ENCODE assay signal across 15 cellular contexts in the genomic region with DNA sequence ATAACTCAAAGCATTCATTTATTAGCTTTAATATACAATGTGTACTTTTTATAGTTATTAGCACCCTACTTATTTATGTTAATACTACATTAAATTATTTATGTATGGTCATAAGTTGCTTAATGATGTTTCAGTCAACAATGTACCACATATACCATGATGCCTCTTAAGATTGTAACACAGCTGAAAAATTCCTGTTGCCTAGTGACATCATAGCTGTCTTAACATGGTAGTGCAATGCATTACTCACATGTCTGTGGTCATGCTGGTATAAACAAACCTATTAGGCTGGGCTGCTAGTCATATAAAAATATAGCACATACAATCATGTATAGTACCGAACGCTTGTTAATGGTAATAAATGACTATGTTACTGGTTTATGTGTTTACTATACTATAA.
DNase-seq lines count a peak whose midpoint lies in the region; ATAC-seq and TF ChIP-seq lines count a peak whose summit lies in the region.
"Had no signal": no experiment of that assay in that cellular context is flagged by ENCODE, and none has a peak within 500 bp of the region (broad histone marks: within the 10 kb centered on the region; RNA-seq: fewer than 3 reads in every experiment).

No MANE protein-coding gene starts in this region.

- no peak overlapping the region for H4K5ac ChIP-seq in IMR-90 (ENCODE audit: low read depth, low read length)

- no peaks in the 10 kb centered on the region for H3K9me3 Mint-ChIP-seq in activated T-helper 2 cell treated with anti-CD3 and anti-CD28 coated beads, Interferon-gamma antibody, Interleukin-2, Interleukin-4, amounts not matched to agents 10 μg/mL and 5 μg/mL and 100 μg/mL, durations not matched to agents 14 hours and 24 hours and 36 hours
- H3K9me3 Mint-ChIP-seq: CD8-positive, alpha-beta T cell had no signal

- H3K23ac ChIP-seq in IMR-90 (ENCODE audit: low read depth, low read length): no peak overlapping the region

- intact Hi-C loops in IMR-90 (cut with micrococcal nuclease): loop anchor here (1.0 to 2.0 kb wide), 2 partner anchors 63 to 120 kb away; partner anchors contain the start of gene ANO6
- intact Hi-C loops in activated T-helper 2 cell treated with anti-CD3 and anti-CD28 coated beads, Interferon-gamma antibody, Interleukin-2, Interleukin-4, amounts not matched to agents 10 μg/mL and 5 μg/mL and 100 μg/mL, durations not matched to agents 14 hours and 24 hours and 36 hours (cut with micrococcal nuclease): no loop called here

- no peak overlapping the region for H3K4me2 ChIP-seq in IMR-90 (ENCODE audit: low read depth, low read length)

- no peak overlapping the region for H2BK120ac ChIP-seq in IMR-90 (ENCODE audit: low read depth, low read length)

- ATAC-seq in IMR-90 (ENCODE audit: low read depth) (peak; percentile 79), GM19467 (IDR thresholded peaks at IDR 0.05; ENCODE audit: unreplicated experiment) (no peak)
- ATAC-seq: CD8-positive, alpha-beta T cell had no signal

- H3K27me3 ChIP-seq in AG04450 (ENCODE audit: control insufficient read depth, insufficient read depth, low read length) (no peaks in the 10 kb centered on the region), IMR-90 (ENCODE audit: control insufficient read depth, insufficient read depth, low read length) (no peaks in the 10 kb centered on the region)
- H3K27me3 ChIP-seq: uterus had no signal

- H2AK5ac ChIP-seq in IMR-90 (ENCODE audit: low read depth, low read length): no peak overlapping the region

- POLR2A ChIA-PET in AG04450 (lab: Yijun Ruan, JAX) (interaction anchor here (0.6 to 0.8 kb wide), 2 partner anchors 10 to 121 kb away, joined by 4 to 5 read pairs; partner anchors contain the start of gene ANO6), IMR-90 (lab: Charles Lee; ENCODE audit: unreplicated experiment) (no interaction called here)

- WGBS in IMR-90 (ENCODE audit: extremely low coverage in 2 of 2, insufficient read length in 1 of 2), 2 experiments: no CpG with 5 or more reads among the region's 2 CpGs

- peaks cover 3% of the 10 kb centered on the region; the same call in 1 of the 2 replicates for H4K20me1 ChIP-seq in IMR-90 (ENCODE audit: insufficient read depth, low read length)

- H3K79me1 ChIP-seq in IMR-90 (ENCODE audit: low read depth in 1 of 2, low read length in 2 of 2): peaks cover 7 to 19% of the 10 kb centered on the region in 2 experiments; a peak in 2 of 4 replicates

- H2BK20ac ChIP-seq in IMR-90 (ENCODE audit: low read depth, low read length): no peak overlapping the region

- H3K36me3 Mint-ChIP-seq in activated T-helper 2 cell treated with anti-CD3 and anti-CD28 coated beads, Interferon-gamma antibody, Interleukin-2, Interleukin-4, amounts not matched to agents 10 μg/mL and 5 μg/mL and 100 μg/mL, durations not matched to agents 14 hours and 24 hours and 36 hours (ENCODE audit: low read depth): peaks cover 15% of the 10 kb centered on the region

- H3K56ac ChIP-seq in IMR-90 (ENCODE audit: extremely low read depth, insufficient read depth, low read length): no peak overlapping the region

- no peak overlapping the region for H3K4me3 ChIP-seq in AG04450 (ENCODE audit: low read depth, low read length)
- no peak overlapping the region for H3K4me3 ChIP-seq in IMR-90 (ENCODE audit: insufficient read depth, low read depth, low read length)
- H3K4me3 ChIP-seq: prostate gland, uterus had no signal

- H3K14ac ChIP-seq in IMR-90 (replicated peaks; ENCODE audit: low read depth, low read length): no peak overlapping the region

- no peak overlapping the region for H3K27ac ChIP-seq in AG04450 (ENCODE audit: low read depth, low read length)
- H3K27ac ChIP-seq in IMR-90 (ENCODE audit: insufficient read depth, low read length): no peak overlapping the region
- H3K27ac ChIP-seq: prostate gland, uterus had no signal

- H4K8ac ChIP-seq in IMR-90 (ENCODE audit: low read depth in 2 of 2, low read length in 2 of 2): no peak overlapping the region

- TF ChIP-seq CTCF in AG04450 (IDR thresholded peaks at IDR 0.05; ENCODE audit: low read depth, low read length) (no peak), IMR-90 (conservative IDR thresholded peaks at IDR 0.05; ENCODE audit: low read depth, low read length) (no peak)

- no peaks in the 10 kb centered on the region for H3K36me3 ChIP-seq in IMR-90 (ENCODE audit: control insufficient read depth, insufficient read depth, low read length)
- H3K36me3 ChIP-seq: prostate gland, uterus had no signal

- no peak for TF ChIP-seq RAD21 in IMR-90 (IDR thresholded peaks at IDR 0.05; ENCODE audit: low read length)

- no peak overlapping the region for H4K91ac ChIP-seq in IMR-90 (ENCODE audit: insufficient read depth, low read depth, low read length)

- H3K9ac ChIP-seq in IMR-90 (ENCODE audit: low read depth, low read length): no peak overlapping the region

- CTCF ChIA-PET in AG04450 (lab: Charles Lee): interaction anchor here (0.6 to 2.7 kb wide), 8 partner anchors 8 to 163 kb away, joined by 3 to 18 read pairs (median 4); partner anchors contain the start of gene ANO6
- CTCF ChIA-PET in IMR-90 (lab: Yijun Ruan, JAX): interaction anchor here (1.1 to 1.2 kb wide), 2 partner anchors 11 to 49 kb away, joined by 4 read pairs; no protein-coding TSS in a partner anchor

- H3K27ac Mint-ChIP-seq in activated T-helper 2 cell treated with anti-CD3 and anti-CD28 coated beads, Interferon-gamma antibody, Interleukin-2, Interleukin-4, amounts not matched to agents 10 μg/mL and 5 μg/mL and 100 μg/mL, durations not matched to agents 14 hours and 24 hours and 36 hours: no peak overlapping the region
- H3K27ac Mint-ChIP-seq: activated naive CD8-positive, alpha-beta T cell treated with anti-CD3 and anti-CD28 coated beads, Interleukin-2, amount 10 ng/mL, durations not matched to agents 7 days and 5 days; CD8-positive, alpha-beta T cell had no signal

- no peaks in the 10 kb centered on the region for H3K4me1 Mint-ChIP-seq in activated T-helper 2 cell treated with anti-CD3 and anti-CD28 coated beads, Interferon-gamma antibody, Interleukin-2, Interleukin-4, amounts not matched to agents 10 μg/mL and 5 μg/mL and 100 μg/mL, durations not matched to agents 14 hours and 24 hours and 36 hours (ENCODE audit: low read depth)
- H3K4me1 Mint-ChIP-seq: activated naive CD8-positive, alpha-beta T cell treated with anti-CD3 and anti-CD28 coated beads, Interleukin-2, amount 10 ng/mL, durations not matched to agents 7 days and 5 days had no signal

- no peaks in the 10 kb centered on the region for H3K4me1 ChIP-seq in IMR-90 (ENCODE audit: control insufficient read depth, insufficient read depth, low read length)
- H3K4me1 ChIP-seq: prostate gland, uterus had no signal

- no peak for TF ChIP-seq POLR2A in IMR-90 (IDR thresholded peaks at IDR 0.05; ENCODE audit: low read depth, low read length)

- H3K9me3 ChIP-seq in AG04450 (ENCODE audit: control insufficient read depth, insufficient read depth, low read length) (no peaks in the 10 kb centered on the region), IMR-90 (ENCODE audit: control insufficient read depth, insufficient read depth, low read length) (no peaks in the 10 kb centered on the region)
- H3K9me3 ChIP-seq: prostate gland, uterus had no signal

- H3K4me3 Mint-ChIP-seq in activated T-helper 2 cell treated with anti-CD3 and anti-CD28 coated beads, Interferon-gamma antibody, Interleukin-2, Interleukin-4, amounts not matched to agents 10 μg/mL and 5 μg/mL and 100 μg/mL, durations not matched to agents 14 hours and 24 hours and 36 hours (ENCODE audit: low read depth): no peak overlapping the region
- H3K4me3 Mint-ChIP-seq: activated naive CD8-positive, alpha-beta T cell treated with anti-CD3 and anti-CD28 coated beads, Interleukin-2, amount 10 ng/mL, durations not matched to agents 7 days and 5 days; CD8-positive, alpha-beta T cell had no signal

- in situ Hi-C loops in IMR-90 (cut with MboI; ENCODE audit: low sequenced_read_pairs): no loop called here

- H2AFZ ChIP-seq in IMR-90 (replicated peaks; ENCODE audit: low read length, poor library complexity): no peak overlapping the region

- DNase-seq in AG04450 (ENCODE audit: low read depth, low spot score) (peak; percentile 93), IMR-90 (peak; percentile 99), amniotic stem cell (lab: John Stamatoyannopoulos, UW) (peak; percentile 70), glomerular visceral epithelial cell (ENCODE audit: extremely low spot score) (peak; percentile 61)
- DNase-seq in stimulated activated CD4-positive, alpha-beta T cell treated with anti-CD3 and anti-CD28 coated beads, Interleukin-2, amount 100 ng/mL, for 48 hours: no peak
- no peak for DNase-seq in activated T-helper 2 cell treated with anti-CD3 and anti-CD28 coated beads, Interferon-gamma antibody, Interleukin-2, Interleukin-4, amounts not matched to agents 10 μg/mL and 5 μg/mL and 100 μg/mL, durations not matched to agents 14 hours and 24 hours and 36 hours (ENCODE audit: low spot score)
- no peak for DNase-seq in activated effector memory CD4-positive, alpha-beta T cell treated with anti-CD3 and anti-CD28 coated beads, Interleukin-2, amount 50 U/mL, for 16 hours
- DNase-seq: activated CD4-positive, alpha-beta T cell treated with anti-CD3 and anti-CD28 coated beads for 48 hours; activated naive CD8-positive, alpha-beta T cell treated with anti-CD3 and anti-CD28 coated beads, Interleukin-2, amount 10 ng/mL, durations not matched to agents 7 days and 5 days; CD8-positive, alpha-beta T cell; left ventricle myocardium superior; SHP77 treated with DMSO at 0.1 percent for 48 hours; uterus had no signal

- no peak overlapping the region for H3K4ac ChIP-seq in IMR-90 (ENCODE audit: low read depth, low read length)

- peaks cover 3% of the 10 kb centered on the region; the same call in 1 of the 2 replicates for H3K9me1 ChIP-seq in IMR-90 (ENCODE audit: insufficient read depth, low read length)

- H2AK9ac ChIP-seq in IMR-90 (replicated peaks; ENCODE audit: low read depth, low read length, poor library complexity): no peak overlapping the region

- H2BK15ac ChIP-seq in IMR-90 (ENCODE audit: low read depth, low read length): no peak overlapping the region

- dilution Hi-C loops in IMR-90 (cut with HindIII; ENCODE audit: low sequenced_read_pairs, unreplicated experiment): no loop called here

- no peaks in the 10 kb centered on the region for H3K27me3 Mint-ChIP-seq in activated T-helper 2 cell treated with anti-CD3 and anti-CD28 coated beads, Interferon-gamma antibody, Interleukin-2, Interleukin-4, amounts not matched to agents 10 μg/mL and 5 μg/mL and 100 μg/mL, durations not matched to agents 14 hours and 24 hours and 36 hours (ENCODE audit: low read depth)
- H3K27me3 Mint-ChIP-seq: activated naive CD8-positive, alpha-beta T cell treated with anti-CD3 and anti-CD28 coated beads, Interleukin-2, amount 10 ng/mL, durations not matched to agents 7 days and 5 days had no signal

- no TSS peak for BruUV-seq in IMR-90 (replicated peaks; lab: Mats Ljungman, UMichigan)

- no peak overlapping the region for H3K18ac ChIP-seq in IMR-90 (ENCODE audit: low read depth, low read length)

- peak overlapping the region; percentile 98 for H2BK5ac ChIP-seq in IMR-90 (ENCODE audit: low read depth, low read length, poor library complexity, severe bottlenecking)

TF ChIP-seq in IMR-90, 13 proteins besides CTCF, POLR2A, EP300 and RAD21 (continues in another document):
- TF ChIP-seq CEBPB (IDR thresholded peaks at IDR 0.05; ENCODE audit: low read depth, low read length) (peak; percentile 91), MAZ (IDR thresholded peaks at IDR 0.05; ENCODE audit: borderline replicate concordance, low read depth, low read length) (no peak), FOS (IDR thresholded peaks at IDR 0.05; ENCODE audit: low read depth, low read length) (peak; percentile 73)

Comparison
In these comparisons a context has a peak if more than half of its experiments do, and no peak if none do; other contexts are left out.
1. DNase-seq: peak in AG04450 (single experiment), IMR-90 (single experiment), amniotic stem cell (single experiment) and glomerular visceral epithelial cell (single experiment); none in stimulated activated CD4-positive, alpha-beta T cell treated with anti-CD3 and anti-CD28 coated beads, Interleukin-2, amount 100 ng/mL, for 48 hours (0 of 2), activated T-helper 2 cell treated with anti-CD3 and anti-CD28 coated beads, Interferon-gamma antibody, Interleukin-2, Interleukin-4, amounts not matched to agents 10 μg/mL and 5 μg/mL and 100 μg/mL, durations not matched to agents 14 hours and 24 hours and 36 hours (single experiment) and activated effector memory CD4-positive, alpha-beta T cell treated with anti-CD3 and anti-CD28 coated beads, Interleukin-2, amount 50 U/mL, for 16 hours (single experiment).